7 cellular contexts compared by ENCODE assay signal in genomic region chr2:214180686-214181085, GRCh38.
"Had no signal": no experiment of that assay in that cellular context is flagged by ENCODE, and none has a peak within 500 bp of the region (broad histone marks: within the 10 kb centered on the region; RNA-seq: fewer than 3 reads in every experiment).

No MANE protein-coding gene starts in this region.

- FAIRE-seq: G401.6, GM12891, GM12892, GM18507, GM19239 had no signal

- DNase-seq: GDM1, GF-D8 had no signal
